ENCODE assay signal across 10 cellular contexts in genomic region chr2:155022531-155022930, GRCh38.
"Had no signal": no experiment of that assay in that cellular context is flagged by ENCODE, and none has a peak within 500 bp of the region (broad histone marks: within the 10 kb centered on the region; RNA-seq: fewer than 3 reads in every experiment).

No MANE protein-coding gene starts in this region.

- H3K9me3 ChIP-seq: HAP-1 had no signal

- H3K27ac Mint-ChIP-seq: HFFc6 had no signal

- H3K4me3 Mint-ChIP-seq: HFFc6 had no signal

- H3K4me3 ChIP-seq: GM23248, HAP-1, K562 had no signal

- ATAC-seq: HCT116, K562 had no signal

- H3K4me1 ChIP-seq: HAP-1 had no signal

- FAIRE-seq: HTR-8/SVneo, K562 had no signal

- DNase-seq: GM23248, GOT3, H7, HFFc6, IMR-90, KG1 had no signal

- H3K36me3 ChIP-seq: HAP-1 had no signal

- H3K27ac ChIP-seq: GM23248 had no signal
